In the genomic region with DNA sequence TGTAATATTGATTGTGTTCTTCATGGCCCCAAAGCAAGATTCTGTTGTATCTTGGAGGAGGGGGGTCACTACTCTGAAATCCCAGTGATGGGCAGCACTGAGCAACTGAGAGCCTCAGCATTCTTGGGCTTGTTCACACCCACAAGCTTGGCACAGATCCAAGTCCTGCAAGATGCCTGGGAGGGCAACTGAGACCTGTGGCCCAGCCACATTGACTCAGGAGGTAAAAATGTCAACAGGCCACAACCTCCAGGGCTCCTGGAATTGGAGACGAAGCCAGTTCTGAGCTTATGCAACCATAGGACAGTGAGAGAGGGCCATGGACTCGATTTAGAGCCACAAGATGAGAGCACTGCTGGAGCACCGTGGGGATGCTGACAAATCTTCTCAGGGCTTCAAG, we compare ENCODE assay signal across 1 cellular context.
TF ChIP-seq lines count a peak whose summit lies in the region.

No MANE protein-coding gene starts in this region.

TF ChIP-seq in SK-N-SH treated with all-trans-retinoic acid at 6 μM for 48 hours, 23 proteins besides CTCF, POLR2A, EP300 and RAD21 (continued from another document):
- TF ChIP-seq, protein P1, sequence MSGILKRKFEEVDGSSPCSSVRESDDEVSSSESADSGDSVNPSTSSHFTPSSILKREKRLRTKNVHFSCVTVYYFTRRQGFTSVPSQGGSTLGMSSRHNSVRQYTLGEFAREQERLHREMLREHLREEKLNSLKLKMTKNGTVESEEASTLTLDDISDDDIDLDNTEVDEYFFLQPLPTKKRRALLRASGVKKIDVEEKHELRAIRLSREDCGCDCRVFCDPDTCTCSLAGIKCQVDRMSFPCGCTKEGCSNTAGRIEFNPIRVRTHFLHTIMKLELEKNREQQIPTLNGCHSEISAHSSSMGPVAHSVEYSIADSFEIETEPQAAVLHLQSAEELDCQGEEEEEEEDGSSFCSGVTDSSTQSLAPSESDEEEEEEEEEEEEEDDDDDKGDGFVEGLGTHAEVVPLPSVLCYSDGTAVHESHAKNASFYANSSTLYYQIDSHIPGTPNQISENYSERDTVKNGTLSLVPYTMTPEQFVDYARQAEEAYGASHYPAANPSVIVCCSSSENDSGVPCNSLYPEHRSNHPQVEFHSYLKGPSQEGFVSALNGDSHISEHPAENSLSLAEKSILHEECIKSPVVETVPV (CRISPR knock-in tag; IDR thresholded peaks at IDR 0.05): no peak
- TF ChIP-seq OSR1 (CRISPR knock-in tag; IDR thresholded peaks at IDR 0.05) (no peak), ZFP3 (CRISPR knock-in tag; IDR thresholded peaks at IDR 0.05) (no peak), PPARA (CRISPR knock-in tag; IDR thresholded peaks at IDR 0.05; ENCODE audit: borderline replicate concordance) (no peak)
TF ChIP-seq in SK-N-SH treated with all-trans-retinoic acid at 6 μM for 48 hours: peak in this region for 0.
